Comparison of ENCODE assay signal across 23 cellular contexts in genomic region chr13:98938801-98939200, GRCh38. TPM values are rescaled to one million over a fixed set of nuclear protein-coding genes. Genes with fewer than 3 reads are reported as not detected.
DNase-seq lines count a peak whose midpoint lies in the region; ATAC-seq and TF ChIP-seq lines count a peak whose summit lies in the region.
"Had no signal": no experiment of that assay in that cellular context is flagged by ENCODE, and none has a peak within 500 bp of the region (broad histone marks: within the 10 kb centered on the region; RNA-seq: fewer than 3 reads in every experiment).

No MANE protein-coding gene starts in this region.

- H3K27ac ChIP-seq in HCT116 (ENCODE audit: low read depth, low read length) (no peak overlapping the region), esophagus squamous epithelium (peak overlapping the region in 3 of 4 donors; percentile 69 to 74 (median 69)), neural progenitor cell (no peak overlapping the region)
- H3K27ac ChIP-seq: colonic mucosa, PC-9 had no signal

- H3K4me3 ChIP-seq in HCT116 (replicated peaks in 1 of 2; ENCODE audit: low read depth in 1 of 2, low read length in 2 of 2): no peak overlapping the region
- H3K4me3 ChIP-seq in esophagus squamous epithelium: no peak overlapping the region
- H3K4me3 ChIP-seq in neural progenitor cell: no peak overlapping the region
- H3K4me3 ChIP-seq: colonic mucosa, lung, PC-9 had no signal

- H3K27me3 Mint-ChIP-seq in neural progenitor cell (ENCODE audit: insufficient read depth, low read depth): peaks cover 2% of the 10 kb centered on the region
- no peaks in the 10 kb centered on the region for H3K27me3 Mint-ChIP-seq in activated naive CD8-positive, alpha-beta T cell treated with anti-CD3 and anti-CD28 coated beads, Interleukin-2, amount 50 U/mL, for 24 hours
- H3K27me3 Mint-ChIP-seq: activated CD4-positive, alpha-beta T cell treated with anti-CD3 and anti-CD28 coated beads for 36 hours; natural killer cell treated with Interleukin-12 subunit alpha and Interleukin-12 subunit beta and Interleukin-15 and Interleukin-18, amount 100 ng/mL, for 72 hours; stimulated activated memory B cell treated with anti-CD40 and anti-IgM and Interleukin-4, amounts not matched to agents 10 μg/mL and 1 μg/mL and 100 μg/mL, for 72 hours; type B pancreatic cell had no signal

- no peak for DNase-seq in HCT116 (ENCODE audit: low read depth, low spot score)
- DNase-seq in NCI-H510A (lab: John Stamatoyannopoulos, UW): peak; percentile 3
- DNase-seq in esophagus squamous epithelium (lab: John Stamatoyannopoulos, UW): no peak
- peak; percentile 41 for DNase-seq in neural progenitor cell (ENCODE audit: low spot score)
- no peak for DNase-seq in activated naive CD8-positive, alpha-beta T cell treated with anti-CD3 and anti-CD28 coated beads, Interleukin-2, amount 50 U/mL, for 24 hours
- DNase-seq in AG20443 (ENCODE audit: low spot score): no peak
- DNase-seq in activated naive CD4-positive, alpha-beta T cell treated with Interleukin-2 at 50 U/mL for 16 hours: no peak
- no peak for DNase-seq in mucosa of gallbladder (ENCODE audit: low spot score)
- DNase-seq: activated CD4-positive, alpha-beta T cell treated with anti-CD3 and anti-CD28 coated beads for 36 hours; activated CD8-positive, alpha-beta memory T cell treated with anti-CD3 and anti-CD28 coated beads, Interleukin-2, amount 50 U/mL, for 48 hours; activated gamma-delta T cell treated with Interleukin-2 at 50 U/mL for 16 hours; anterior cingulate cortex; colonic mucosa; DMS53; HCEC 1CT; Kasumi-1; NCI-H1105 treated with DMSO at 0.1 percent for 48 hours; NCI-H446 had no signal

- TF ChIP-seq CTCF in HCT116 (IDR thresholded peaks at IDR 0.05 in 2 of 3, conservative IDR thresholded peaks at IDR 0.05 in 1 of 3; ENCODE audit: borderline replicate concordance in 1 of 3, insufficient read depth in 1 of 3, low read depth in 2 of 3, low read length in 2 of 3): no peak
- no peak for TF ChIP-seq CTCF in esophagus squamous epithelium (IDR thresholded peaks at IDR 0.05)
- TF ChIP-seq CTCF in neural progenitor cell (IDR thresholded peaks at IDR 0.05): no peak

- no peaks in the 10 kb centered on the region for H3K36me3 Mint-ChIP-seq in neural progenitor cell
- peaks cover 15% of the 10 kb centered on the region for H3K36me3 Mint-ChIP-seq in activated naive CD8-positive, alpha-beta T cell treated with anti-CD3 and anti-CD28 coated beads, Interleukin-2, amount 50 U/mL, for 24 hours (ENCODE audit: low read depth)

- CTCF ChIA-PET in HCT116 (lab: Charles Lee): no interaction called here

- peaks cover 4% of the 10 kb centered on the region for H3K9me3 Mint-ChIP-seq in neural progenitor cell
- H3K9me3 Mint-ChIP-seq in activated naive CD8-positive, alpha-beta T cell treated with anti-CD3 and anti-CD28 coated beads, Interleukin-2, amount 50 U/mL, for 24 hours: peaks cover 14% of the 10 kb centered on the region

- H3F3A ChIP-seq in neural progenitor cell (ENCODE audit: low read depth): no peaks in the 10 kb centered on the region

- no peak overlapping the region for H3K4me3 Mint-ChIP-seq in neural progenitor cell
- no peak overlapping the region for H3K4me3 Mint-ChIP-seq in activated naive CD8-positive, alpha-beta T cell treated with anti-CD3 and anti-CD28 coated beads, Interleukin-2, amount 50 U/mL, for 24 hours
- H3K4me3 Mint-ChIP-seq: activated CD4-positive, alpha-beta T cell treated with anti-CD3 and anti-CD28 coated beads for 36 hours; natural killer cell treated with Interleukin-12 subunit alpha and Interleukin-12 subunit beta and Interleukin-15 and Interleukin-18, amount 100 ng/mL, for 72 hours; stimulated activated memory B cell treated with anti-CD40 and anti-IgM and Interleukin-4, amounts not matched to agents 10 μg/mL and 1 μg/mL and 100 μg/mL, for 72 hours; type B pancreatic cell had no signal

- POLR2A ChIA-PET in HCT116 (lab: Charles Lee): interaction anchor here (0.9 kb wide), 1 partner anchor 48 kb away, joined by 3 read pairs; no protein-coding TSS in a partner anchor

- BruUV-seq in HCT116 (replicated peaks; lab: Mats Ljungman, UMichigan): no TSS peak

- no peak overlapping the region for H3K9ac ChIP-seq in HCT116 (ENCODE audit: low read length)
- no peak overlapping the region for H3K9ac ChIP-seq in neural progenitor cell

- no peaks in the 10 kb centered on the region for H3K9me2 ChIP-seq in HCT116 (ENCODE audit: insufficient read depth)

- H3K4me1 Mint-ChIP-seq in neural progenitor cell: peaks cover 27% of the 10 kb centered on the region
- peaks cover 2% of the 10 kb centered on the region for H3K4me1 Mint-ChIP-seq in activated naive CD8-positive, alpha-beta T cell treated with anti-CD3 and anti-CD28 coated beads, Interleukin-2, amount 50 U/mL, for 24 hours
- H3K4me1 Mint-ChIP-seq: stimulated activated memory B cell treated with anti-CD40 and anti-IgM and Interleukin-4, amounts not matched to agents 10 μg/mL and 1 μg/mL and 100 μg/mL, for 72 hours had no signal

- H2AFZ ChIP-seq in HCT116 (ENCODE audit: low read depth, low read length, poor library complexity, severe bottlenecking) (no peak overlapping the region), neural progenitor cell (replicated peaks) (no peak overlapping the region)
- H2AFZ ChIP-seq: PC-9 had no signal

- H3K79me2 ChIP-seq in HCT116 (ENCODE audit: insufficient read depth, low read length) (no peaks in the 10 kb centered on the region), neural progenitor cell (ENCODE audit: low read depth) (no peaks in the 10 kb centered on the region)

- H3K9me3 ChIP-seq in HCT116 (ENCODE audit: control insufficient read depth in 1 of 2, insufficient read depth in 1 of 2, low read depth in 1 of 2, low read length in 2 of 2) (no peaks in the 10 kb centered on the region), esophagus squamous epithelium (peaks cover 0 to 16% (median 5%) of the 10 kb centered on the region in 3 donors), neural progenitor cell (ENCODE audit: low read depth) (no peaks in the 10 kb centered on the region)
- H3K9me3 ChIP-seq: colonic mucosa had no signal

- no peak for TF ChIP-seq POLR2A in HCT116 (IDR thresholded peaks at IDR 0.05; ENCODE audit: borderline replicate concordance, extremely low read depth, insufficient read depth, insufficient read length)
- no peak for TF ChIP-seq POLR2A in esophagus squamous epithelium (IDR thresholded peaks at IDR 0.05)

- H3K4me2 ChIP-seq in HCT116 (ENCODE audit: low read length) (peak overlapping the region; percentile 26; the same call in 1 of the 2 replicates), neural progenitor cell (peak overlapping the region; percentile 19)
- H3K4me2 ChIP-seq: PC-9 had no signal

- peak; percentile 63 for ATAC-seq in HCT116
- no peak for ATAC-seq in activated naive CD8-positive, alpha-beta T cell treated with anti-CD3 and anti-CD28 coated beads, Interleukin-2, amount 50 U/mL, for 24 hours
- ATAC-seq: activated CD4-positive, alpha-beta T cell treated with anti-CD3 and anti-CD28 coated beads for 36 hours; stimulated activated memory B cell treated with anti-CD40 and anti-IgM and Interleukin-4, amounts not matched to agents 10 μg/mL and 1 μg/mL and 100 μg/mL, for 72 hours had no signal

- RAD21 ChIA-PET in HCT116 (lab: Charles Lee; ENCODE audit: low non-redundant PET in 1 of 2, low total read pairs in 2 of 2, uncharacterized antibody in 2 of 2, unreplicated experiment in 2 of 2): no interaction called here

- no peak for TF ChIP-seq RAD21 in HCT116 (IDR thresholded peaks at IDR 0.05; ENCODE audit: low read depth)

- WGBS in esophagus squamous epithelium, 2 donors: 40 to 89% methylated on average over 1 to 3 of the region's 3 CpGs

- H3K36me3 ChIP-seq in HCT116 (ENCODE audit: control insufficient read depth in 1 of 2, insufficient read depth in 2 of 2, low read length in 2 of 2) (no peaks in the 10 kb centered on the region), esophagus squamous epithelium (peaks cover 0 to 7% (median 0%) of the 10 kb centered on the region in 3 donors), neural progenitor cell (no peaks in the 10 kb centered on the region)
- H3K36me3 ChIP-seq: colonic mucosa had no signal

- intact Hi-C loops in HCT116 (cut with micrococcal nuclease): no loop called here
- intact Hi-C loops in esophagus squamous epithelium (cut with DNase I): no loop called here

- H3K27ac Mint-ChIP-seq in neural progenitor cell: no peak overlapping the region
- H3K27ac Mint-ChIP-seq in activated naive CD8-positive, alpha-beta T cell treated with anti-CD3 and anti-CD28 coated beads, Interleukin-2, amount 50 U/mL, for 24 hours: no peak overlapping the region
- H3K27ac Mint-ChIP-seq: activated CD4-positive, alpha-beta T cell treated with anti-CD3 and anti-CD28 coated beads for 36 hours; natural killer cell treated with Interleukin-12 subunit alpha and Interleukin-12 subunit beta and Interleukin-15 and Interleukin-18, amount 100 ng/mL, for 72 hours; stimulated activated memory B cell treated with anti-CD40 and anti-IgM and Interleukin-4, amounts not matched to agents 10 μg/mL and 1 μg/mL and 100 μg/mL, for 72 hours had no signal

- H4K20me1 ChIP-seq in HCT116 (ENCODE audit: insufficient read depth) (no peaks in the 10 kb centered on the region), neural progenitor cell (ENCODE audit: low read depth) (no peaks in the 10 kb centered on the region)

- H3K27me3 ChIP-seq in HCT116 (ENCODE audit: insufficient read depth, low read length): no peaks in the 10 kb centered on the region
- H3K27me3 ChIP-seq in esophagus squamous epithelium: no peaks in the 10 kb centered on the region
- H3K27me3 ChIP-seq in neural progenitor cell: no peaks in the 10 kb centered on the region
- H3K27me3 ChIP-seq: colonic mucosa had no signal

- H3K4me1 ChIP-seq in HCT116 (ENCODE audit: control insufficient read depth in 1 of 2, insufficient read depth in 2 of 2, low read length in 2 of 2) (peaks cover 17% of the 10 kb centered on the region in 2 experiments), esophagus squamous epithelium (peaks cover 11 to 56% (median 23%) of the 10 kb centered on the region in 3 donors), neural progenitor cell (peaks cover 15% of the 10 kb centered on the region)
- H3K4me1 ChIP-seq: colonic mucosa had no signal

RNA-seq across cellular contexts. Expression of gene DOCK9, which starts 39.1 kb away (rescaled TPM):
- total RNA-seq in HCT116 (2021; ENCODE audit: unreplicated experiment) (58.8 TPM), esophagus squamous epithelium (100 to 1,000 TPM in 3 of 4 donors, 10 to 100 TPM in 1; 94.7 to 240 (median 150) TPM), neural progenitor cell (ENCODE audit: low replicate concordance) (16.6 and 20.3 TPM in 2 replicates), mucosa of gallbladder (72.2 TPM)
- polyA plus RNA-seq in HCT116 (2012): 41.9 and 42.8 TPM in 2 replicates

Comparison
In these comparisons a context has a peak if more than half of its experiments do, and no peak if none do; other contexts are left out.
1. DNase-seq: peak in NCI-H510A (single experiment) and neural progenitor cell (single experiment); none in HCT116 (single experiment), esophagus squamous epithelium (single experiment), activated naive CD8-positive, alpha-beta T cell treated with anti-CD3 and anti-CD28 coated beads, Interleukin-2, amount 50 U/mL, for 24 hours (single experiment), AG20443 (single experiment), activated naive CD4-positive, alpha-beta T cell treated with Interleukin-2 at 50 U/mL for 16 hours (single experiment) and mucosa of gallbladder (single experiment).
2. H3K27ac ChIP-seq: peak in esophagus squamous epithelium (3 of 4); none in HCT116 (single experiment) and neural progenitor cell (single experiment).